8 cellular contexts compared by ENCODE assay signal in the genomic region with DNA sequence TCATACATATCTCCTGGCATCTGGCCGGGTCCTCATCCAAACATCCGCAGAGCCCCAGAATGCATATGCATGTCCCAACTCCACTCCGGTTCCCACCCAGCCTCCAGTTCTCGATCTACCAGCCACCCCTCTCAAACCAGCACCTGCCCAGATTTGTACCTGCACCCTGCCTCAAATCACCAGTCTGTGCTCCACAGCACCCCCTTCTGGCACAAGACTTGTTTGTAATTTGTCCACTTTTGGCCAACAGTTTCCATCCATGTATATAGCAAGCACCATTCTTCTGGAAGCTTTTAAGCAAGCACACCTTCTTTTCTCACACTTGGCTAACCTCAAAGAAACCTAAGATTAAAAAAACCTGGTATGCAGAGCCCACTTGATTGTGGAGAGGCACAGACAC.
A peak's percentile ranks its signal among the peaks of the same experiment; 100 is the strongest.
DNase-seq lines count a peak whose midpoint lies in the region; ATAC-seq, FAIRE-seq and TF ChIP-seq lines count a peak whose summit lies in the region.

No MANE protein-coding gene starts in this region.

- 0 out of 2 replicates have a peak, but pooled peaks cover 7% of the 10 kb centered on the region for H3K27me3 ChIP-seq in PC-3 (ENCODE audit: low read length)
- H3K27me3 ChIP-seq in GM12878 (replicated peaks in 1 of 2; ENCODE audit: control insufficient read depth in 2 of 2, insufficient read depth in 2 of 2, low read length in 1 of 2): no peaks in the 10 kb centered on the region
- H3K27me3 ChIP-seq in smooth muscle cell (ENCODE audit: low read depth): no peaks in the 10 kb centered on the region

- TF ChIP-seq EP300 in GM12878 (IDR thresholded peaks at IDR 0.05; ENCODE audit: borderline replicate concordance in 1 of 2, control insufficient read depth in 1 of 2, low read depth in 2 of 2, low read length in 2 of 2): no peak

- peak; percentile 34 for TF ChIP-seq RAD21 in GM12878 (IDR thresholded peaks at IDR 0.05; ENCODE audit: insufficient read depth, low read depth, low read length)

- H3K9ac ChIP-seq in PC-3 (ENCODE audit: low read length) (no peak overlapping the region), GM12878 (ENCODE audit: control insufficient read depth, insufficient read depth, low read length) (no peak overlapping the region), smooth muscle cell (ENCODE audit: low read depth) (no peak overlapping the region)

- no peak for FAIRE-seq in GM12878 (lab: Jason Lieb, UNC)

- 32% methylated on average over 4 of the region's 4 CpGs for WGBS in GM12878 (ENCODE audit: insufficient coverage, insufficient replicate concordance, low lambda C conversion rate, missing lambda C conversion rate)
- WGBS in smooth muscle cell (ENCODE audit: low lambda C conversion rate): 64% methylated on average over 4 of the region's 4 CpGs

- in situ Hi-C loops in GM13977 (cut with MboI; ENCODE audit: low pct_unique_long_range_greater_than_20kb, low sequenced_read_pairs, unreplicated experiment) (no loop called here), GM12878 (cut with MboI) (no loop called here)

- intact Hi-C loops in PC-3 (cut with micrococcal nuclease): no loop called here
- intact Hi-C loops in GM12878 (cut with micrococcal nuclease; ENCODE audit: unreplicated experiment): loop anchor here (10.0 kb wide), 1 partner anchor 181 kb away; no protein-coding TSS in a partner anchor

- H3K9me3 ChIP-seq in PC-3 (ENCODE audit: low read length) (no peaks in the 10 kb centered on the region), GM12878 (replicated peaks; ENCODE audit: control insufficient read depth, insufficient read depth, low read length) (no peaks in the 10 kb centered on the region; the same call in 1 of the 3 replicates), smooth muscle cell (replicated peaks; ENCODE audit: low read depth) (no peaks in the 10 kb centered on the region)

- CTCF ChIA-PET in PC-3 (lab: Charles Lee): no interaction called here
- CTCF ChIA-PET in GM12878 (lab: Yijun Ruan, JAX): interaction anchor here (1.3 kb wide), 1 partner anchor 9 kb away, joined by 3 read pairs; no protein-coding TSS in a partner anchor

- H3K4me2 ChIP-seq in PC-3 (ENCODE audit: low read length) (no peak overlapping the region), GM12878 (ENCODE audit: control insufficient read depth, insufficient read depth) (no peak overlapping the region), smooth muscle cell (no peak overlapping the region)

- no peaks in the 10 kb centered on the region for H3K9me2 ChIP-seq in PC-3 (replicated peaks; ENCODE audit: low read length)

- no peaks in the 10 kb centered on the region for H4K20me1 ChIP-seq in PC-3 (ENCODE audit: low read length)
- no peaks in the 10 kb centered on the region for H4K20me1 ChIP-seq in GM12878 (ENCODE audit: control insufficient read depth, insufficient read depth)
- H4K20me1 ChIP-seq in smooth muscle cell (ENCODE audit: low read depth): no peaks in the 10 kb centered on the region

- no peak for ATAC-seq in PC-3
- no peak for ATAC-seq in GM12878
- ATAC-seq in GM21737 (IDR thresholded peaks at IDR 0.05; ENCODE audit: unreplicated experiment): no peak
- no peak for ATAC-seq in GM21390 (IDR thresholded peaks at IDR 0.05; ENCODE audit: unreplicated experiment)
- ATAC-seq in HG02571 (IDR thresholded peaks at IDR 0.05; ENCODE audit: unreplicated experiment): no peak

- H3K79me2 ChIP-seq in PC-3 (ENCODE audit: low read length) (no peaks in the 10 kb centered on the region), GM12878 (ENCODE audit: control insufficient read depth, insufficient read depth, low read length) (no peaks in the 10 kb centered on the region), smooth muscle cell (ENCODE audit: low read depth) (no peaks in the 10 kb centered on the region)

- DNase-seq in GM13977 (ENCODE audit: low spot score): no peak
- peak; percentile 13 for DNase-seq in PC-3
- no peak for DNase-seq in GM12878 (ENCODE audit: low read depth, low spot score)
- DNase-seq in smooth muscle cell (lab: John Stamatoyannopoulos, UW; ENCODE audit: unreplicated experiment): no peak
- DNase-seq in effector CD8-positive, alpha-beta T cell (lab: John Stamatoyannopoulos, UW): no peak

- POLR2A ChIA-PET in PC-3 (lab: Charles Lee; ENCODE audit: unreplicated experiment): no interaction called here
- POLR2A ChIA-PET in GM12878 (lab: Charles Lee): no interaction called here

- H3F3A ChIP-seq in PC-3 (ENCODE audit: low read length, unreplicated experiment) (no peaks in the 10 kb centered on the region), smooth muscle cell (ENCODE audit: low read depth) (no peaks in the 10 kb centered on the region)

- SMC1A ChIA-PET in GM12878 (lab: Charles Lee; ENCODE audit: uncharacterized antibody, unreplicated experiment): no interaction called here

- H3K4me3 ChIP-seq in PC-3 (ENCODE audit: low read length): no peak overlapping the region
- H3K4me3 ChIP-seq in GM12878: no peak overlapping the region
- H3K4me3 ChIP-seq in smooth muscle cell: no peak overlapping the region

- peak; percentile 46 for TF ChIP-seq CTCF in GM13977 (IDR thresholded peaks at IDR 0.05; ENCODE audit: extremely low read depth, insufficient read depth, missing control alignments)
- peak; percentile 52 for TF ChIP-seq CTCF in PC-3 (conservative IDR thresholded peaks at IDR 0.05; ENCODE audit: low read depth, low read length)
- peak in 2 of 3 experiments; percentile 25 to 44; a peak in 2 of 6 replicates for TF ChIP-seq CTCF in GM12878 (IDR thresholded peaks at IDR 0.05 in 2 of 3, conservative IDR thresholded peaks at IDR 0.05 in 1 of 3; ENCODE audit: control insufficient read depth in 2 of 3, extremely low read depth in 1 of 3, insufficient read depth in 1 of 3, low read depth in 3 of 3, low read length in 3 of 3)
- peak; percentile 41 for TF ChIP-seq CTCF in smooth muscle cell (IDR thresholded peaks at IDR 0.05; ENCODE audit: borderline replicate concordance, insufficient read depth, poor library complexity, severe bottlenecking)

- RAD21 ChIA-PET in GM12878 (lab: Charles Lee; ENCODE audit: unreplicated experiment): no interaction called here

- H2AFZ ChIP-seq in PC-3 (ENCODE audit: low read length): no peak overlapping the region
- no peak overlapping the region for H2AFZ ChIP-seq in GM12878 (ENCODE audit: control insufficient read depth, low read depth, low read length)
- H2AFZ ChIP-seq in smooth muscle cell (ENCODE audit: low read depth): no peak overlapping the region

- H3K27ac ChIP-seq in PC-3 (ENCODE audit: low read length) (no peak overlapping the region), GM12878 (ENCODE audit: control insufficient read depth, insufficient read depth) (no peak overlapping the region), smooth muscle cell (ENCODE audit: low read depth) (no peak overlapping the region)

- no peaks in the 10 kb centered on the region for H3K36me3 ChIP-seq in PC-3 (ENCODE audit: low read depth, low read length)
- H3K36me3 ChIP-seq in GM12878 (ENCODE audit: control insufficient read depth in 2 of 2, insufficient read depth in 2 of 2, low read length in 1 of 2): no peaks in the 10 kb centered on the region
- H3K36me3 ChIP-seq in smooth muscle cell (ENCODE audit: low read depth): no peaks in the 10 kb centered on the region

- no peak for TF ChIP-seq POLR2A in GM12878 (IDR thresholded peaks at IDR 0.05; ENCODE audit: low read depth, low read length)

- H3K4me1 ChIP-seq in PC-3 (ENCODE audit: insufficient read depth, low read length) (no peaks in the 10 kb centered on the region), GM12878 (ENCODE audit: control insufficient read depth, insufficient read depth, low read length) (peaks cover 9% of the 10 kb centered on the region), smooth muscle cell (ENCODE audit: low read depth) (no peaks in the 10 kb centered on the region)

- BruUV-seq in PC-3 (replicated peaks; lab: Mats Ljungman, UMichigan): no TSS peak
- BruUV-seq in GM12878 (replicated peaks; lab: Mats Ljungman, UMichigan): no TSS peak

TF ChIP-seq in GM12878, 131 proteins besides CTCF, POLR2A, EP300 and RAD21:
- TF ChIP-seq SMC3 (IDR thresholded peaks at IDR 0.05; ENCODE audit: borderline replicate concordance, low read length): peak; percentile 32; the same call in 1 of the 2 replicates
- TF ChIP-seq, protein P1, sequence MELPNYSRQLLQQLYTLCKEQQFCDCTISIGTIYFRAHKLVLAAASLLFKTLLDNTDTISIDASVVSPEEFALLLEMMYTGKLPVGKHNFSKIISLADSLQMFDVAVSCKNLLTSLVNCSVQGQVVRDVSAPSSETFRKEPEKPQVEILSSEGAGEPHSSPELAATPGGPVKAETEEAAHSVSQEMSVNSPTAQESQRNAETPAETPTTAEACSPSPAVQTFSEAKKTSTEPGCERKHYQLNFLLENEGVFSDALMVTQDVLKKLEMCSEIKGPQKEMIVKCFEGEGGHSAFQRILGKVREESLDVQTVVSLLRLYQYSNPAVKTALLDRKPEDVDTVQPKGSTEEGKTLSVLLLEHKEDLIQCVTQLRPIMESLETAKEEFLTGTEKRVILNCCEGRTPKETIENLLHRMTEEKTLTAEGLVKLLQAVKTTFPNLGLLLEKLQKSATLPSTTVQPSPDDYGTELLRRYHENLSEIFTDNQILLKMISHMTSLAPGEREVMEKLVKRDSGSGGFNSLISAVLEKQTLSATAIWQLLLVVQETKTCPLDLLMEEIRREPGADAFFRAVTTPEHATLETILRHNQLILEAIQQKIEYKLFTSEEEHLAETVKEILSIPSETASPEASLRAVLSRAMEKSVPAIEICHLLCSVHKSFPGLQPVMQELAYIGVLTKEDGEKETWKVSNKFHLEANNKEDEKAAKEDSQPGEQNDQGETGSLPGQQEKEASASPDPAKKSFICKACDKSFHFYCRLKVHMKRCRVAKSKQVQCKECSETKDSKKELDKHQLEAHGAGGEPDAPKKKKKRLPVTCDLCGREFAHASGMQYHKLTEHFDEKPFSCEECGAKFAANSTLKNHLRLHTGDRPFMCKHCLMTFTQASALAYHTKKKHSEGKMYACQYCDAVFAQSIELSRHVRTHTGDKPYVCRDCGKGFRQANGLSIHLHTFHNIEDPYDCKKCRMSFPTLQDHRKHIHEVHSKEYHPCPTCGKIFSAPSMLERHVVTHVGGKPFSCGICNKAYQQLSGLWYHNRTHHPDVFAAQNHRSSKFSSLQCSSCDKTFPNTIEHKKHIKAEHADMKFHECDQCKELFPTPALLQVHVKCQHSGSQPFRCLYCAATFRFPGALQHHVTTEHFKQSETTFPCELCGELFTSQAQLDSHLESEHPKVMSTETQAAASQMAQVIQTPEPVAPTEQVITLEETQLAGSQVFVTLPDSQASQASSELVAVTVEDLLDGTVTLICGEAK (IDR thresholded peaks at IDR 0.05; ENCODE audit: borderline replicate concordance): no peak
